1 cellular context compared by ENCODE assay signal in the genomic region with DNA sequence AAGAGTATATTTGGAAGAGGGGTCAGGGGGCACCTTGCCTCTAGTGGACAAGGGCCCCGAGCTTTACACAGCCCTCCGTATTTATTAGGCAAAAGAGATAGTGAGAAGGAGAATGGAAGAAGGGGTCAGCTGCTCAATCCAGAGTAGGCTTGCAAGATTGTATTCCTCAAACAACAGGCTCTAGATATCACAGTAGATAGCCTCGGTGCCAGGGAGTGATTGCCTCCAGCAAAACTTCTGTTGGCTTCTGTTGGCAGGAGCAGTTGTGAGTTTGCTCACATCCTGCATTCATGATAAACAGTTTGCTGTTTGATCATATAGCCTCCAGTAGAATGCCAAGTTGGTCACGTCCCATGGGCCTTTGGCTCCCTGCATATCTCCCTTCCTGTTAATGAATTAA. TPM values are rescaled to one million over a fixed set of nuclear protein-coding genes. Genes with fewer than 3 reads are reported as not detected.
"Had no signal": no experiment of that assay in that cellular context is flagged by ENCODE, and none has a peak within 500 bp of the region (broad histone marks: within the 10 kb centered on the region; RNA-seq: fewer than 3 reads in every experiment).

No MANE protein-coding gene starts in this region.

RNA-seq across cellular contexts. Expression of a gene that starts 46.1 kb away (rescaled TPM):
- total RNA-seq: osteocyte had no signal
